Comparison of ENCODE assay signal across 2 cellular contexts in the genomic region with DNA sequence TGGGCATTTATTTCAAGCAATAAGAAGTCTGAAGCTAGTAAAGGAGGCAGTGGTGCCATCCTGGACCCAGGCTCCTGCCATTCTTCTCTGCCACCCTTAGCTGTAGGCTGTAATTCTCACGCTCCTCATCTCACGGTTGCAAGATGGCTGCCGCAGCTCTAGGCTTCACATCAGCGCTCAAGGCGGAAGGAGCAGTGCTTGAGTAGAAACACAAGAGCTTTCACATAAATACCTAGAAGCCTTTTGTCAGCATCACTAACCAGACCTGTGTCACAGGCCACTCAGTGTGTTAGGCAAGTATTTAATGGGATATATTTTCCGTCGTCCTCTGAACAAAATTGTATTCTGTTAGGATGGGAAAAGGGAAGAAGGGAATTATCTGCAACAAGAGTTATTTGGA.
TF ChIP-seq lines count a peak whose summit lies in the region.

No MANE protein-coding gene starts in this region.

TF ChIP-seq in IMR-90, 13 proteins besides CTCF, POLR2A, EP300 and RAD21:
- TF ChIP-seq MAZ (IDR thresholded peaks at IDR 0.05; ENCODE audit: borderline replicate concordance, low read depth, low read length) (no peak), BHLHE40 (IDR thresholded peaks at IDR 0.05; ENCODE audit: low read depth, low read length) (no peak), CHD1 (IDR thresholded peaks at IDR 0.05; ENCODE audit: low read depth, low read length) (no peak), RCOR1 (IDR thresholded peaks at IDR 0.05; ENCODE audit: insufficient replicate concordance, low read length) (no peak), MXI1 (IDR thresholded peaks at IDR 0.05; ENCODE audit: borderline replicate concordance, low read depth, low read length) (no peak)
- TF ChIP-seq, protein P1, sequence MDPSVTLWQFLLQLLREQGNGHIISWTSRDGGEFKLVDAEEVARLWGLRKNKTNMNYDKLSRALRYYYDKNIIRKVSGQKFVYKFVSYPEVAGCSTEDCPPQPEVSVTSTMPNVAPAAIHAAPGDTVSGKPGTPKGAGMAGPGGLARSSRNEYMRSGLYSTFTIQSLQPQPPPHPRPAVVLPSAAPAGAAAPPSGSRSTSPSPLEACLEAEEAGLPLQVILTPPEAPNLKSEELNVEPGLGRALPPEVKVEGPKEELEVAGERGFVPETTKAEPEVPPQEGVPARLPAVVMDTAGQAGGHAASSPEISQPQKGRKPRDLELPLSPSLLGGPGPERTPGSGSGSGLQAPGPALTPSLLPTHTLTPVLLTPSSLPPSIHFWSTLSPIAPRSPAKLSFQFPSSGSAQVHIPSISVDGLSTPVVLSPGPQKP (IDR thresholded peaks at IDR 0.05; ENCODE audit: borderline replicate concordance, low read depth, low read length): no peak
TF ChIP-seq in IMR-90: peak in this region for 0.

TF ChIP-seq in K562, 482 proteins besides CTCF, POLR2A, EP300 and RAD21:
- no peak for TF ChIP-seq TAF15 (IDR thresholded peaks at IDR 0.05; ENCODE audit: low read depth, low read length)
- TF ChIP-seq YY1 (IDR thresholded peaks at IDR 0.05; ENCODE audit: borderline replicate concordance in 1 of 3, control insufficient read depth in 1 of 3, extremely low read depth in 1 of 3, insufficient read depth in 3 of 3, insufficient read length in 1 of 3, insufficient replicate concordance in 2 of 3, low read depth in 1 of 3, low read length in 2 of 3): peak in 1 of 3 experiments; percentile 60
